Comparison of ENCODE assay signal across 18 cellular contexts in the genomic region with DNA sequence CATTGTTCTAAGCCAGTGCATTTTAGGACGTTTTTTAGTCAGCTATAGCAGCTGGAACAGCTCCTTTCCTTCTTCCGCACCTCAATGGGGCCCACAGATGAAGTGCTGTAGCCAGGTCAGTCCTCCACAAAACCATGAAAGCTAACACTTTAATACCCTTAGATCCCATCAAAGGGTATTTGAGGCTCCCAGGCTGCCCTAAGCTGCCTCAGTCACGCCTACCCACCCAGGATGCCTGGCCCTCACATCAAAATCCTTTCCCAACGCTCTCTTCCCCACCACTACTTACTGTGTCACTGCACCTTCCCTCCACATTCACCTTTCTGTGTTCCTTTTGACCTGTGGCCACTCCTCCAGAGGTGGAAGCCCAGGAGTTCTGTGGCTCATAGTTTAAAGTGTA. TPM values are rescaled to one million over a fixed set of nuclear protein-coding genes. Genes with fewer than 3 reads are reported as not detected.
A peak's percentile ranks its signal among the peaks of the same experiment; 100 is the strongest.
DNase-seq lines count a peak whose midpoint lies in the region; ATAC-seq, FAIRE-seq and TF ChIP-seq lines count a peak whose summit lies in the region.
"Had no signal": no experiment of that assay in that cellular context is flagged by ENCODE, and none has a peak within 500 bp of the region (broad histone marks: within the 10 kb centered on the region; RNA-seq: fewer than 3 reads in every experiment).

No MANE protein-coding gene starts in this region.

- H3K56ac ChIP-seq in H1 (replicated peaks; ENCODE audit: insufficient read length, low read depth, low read length): no peak overlapping the region

- peaks cover 11% of the 10 kb centered on the region; the same call in 1 of the 2 replicates for H3K9me2 ChIP-seq in GM23338 (ENCODE audit: insufficient read depth)

- H3K4me3 ChIP-seq in GM23338 (no peak overlapping the region), WERI-Rb-1 (ENCODE audit: low read depth, low read length) (no peak overlapping the region), H1 (ENCODE audit: extremely low read depth in 1 of 4, insufficient read depth in 2 of 4, low read depth in 3 of 4, low read length in 4 of 4) (no peak overlapping the region)
- H3K4me3 ChIP-seq: BLaER1, GM12878 had no signal

- H3K23me2 ChIP-seq in H1 (ENCODE audit: low read depth, low read length): peaks cover 2% of the 10 kb centered on the region; the same call in 1 of the 2 replicates

- TF ChIP-seq CTCF in GM23338 (conservative IDR thresholded peaks at IDR 0.05; ENCODE audit: low read depth in 2 of 2): no peak
- no peak for TF ChIP-seq CTCF in WERI-Rb-1 (IDR thresholded peaks at IDR 0.05; ENCODE audit: low read depth, low read length)
- no peak for TF ChIP-seq CTCF in H1 (IDR thresholded peaks at IDR 0.05; ENCODE audit: control extremely low read depth in 1 of 3, insufficient read depth in 1 of 3, low read depth in 1 of 3, low read length in 3 of 3)

- no peak overlapping the region for H3K4me3 Mint-ChIP-seq in GM23338
- H3K4me3 Mint-ChIP-seq: CD14-positive monocyte; CD4-positive, alpha-beta memory T cell; H9 had no signal

- H2AFZ ChIP-seq in GM23338 (peak overlapping the region; percentile 74), H1 (ENCODE audit: low read length) (no peak overlapping the region)

- no peak for FAIRE-seq in H1 (lab: Jason Lieb, UNC)
- FAIRE-seq: GM12878 had no signal

- H3K79me1 ChIP-seq in H1 (ENCODE audit: low read depth, low read length): no peaks in the 10 kb centered on the region

- H3K4me1 ChIP-seq in GM23338 (ENCODE audit: insufficient read depth) (peaks cover 16% of the 10 kb centered on the region), H1 (replicated peaks in 1 of 4; ENCODE audit: control insufficient read depth in 3 of 4, insufficient read depth in 4 of 4, low read length in 3 of 4) (peaks cover 9 to 16% (median 12%) of the 10 kb centered on the region in 4 experiments; a peak in 6 of 7 replicates)

- peaks cover 6% of the 10 kb centered on the region; the same call in 2 of the 3 replicates for H3K9me3 Mint-ChIP-seq in GM23338
- H3K9me3 Mint-ChIP-seq: CD4-positive, alpha-beta memory T cell; H9 had no signal

- no peak for TF ChIP-seq RAD21 in H1 (IDR thresholded peaks at IDR 0.05 in 1 of 2, conservative IDR thresholded peaks at IDR 0.05 in 1 of 2; ENCODE audit: low read depth in 2 of 2, low read length in 2 of 2)

- H3K18ac ChIP-seq in H1 (ENCODE audit: extremely low read depth, low read length): peak overlapping the region; percentile 15; the same call in 1 of the 2 replicates

- H3K27me3 Mint-ChIP-seq in GM23338 (ENCODE audit: insufficient read depth, low read depth, poor library complexity): peaks cover 11% of the 10 kb centered on the region

- H4K20me1 ChIP-seq in GM23338 (replicated peaks; ENCODE audit: insufficient read depth): no peaks in the 10 kb centered on the region
- H4K20me1 ChIP-seq in H1 (replicated peaks in 1 of 2; ENCODE audit: control insufficient read depth in 1 of 2, insufficient read depth in 2 of 2, low read length in 2 of 2): no peaks in the 10 kb centered on the region
- H4K20me1 ChIP-seq: BLaER1 had no signal

- no peak for TF ChIP-seq POLR2A in H1 (IDR thresholded peaks at IDR 0.05; ENCODE audit: control extremely low read depth in 1 of 2, low read depth in 2 of 2, low read length in 2 of 2)

- H3K27ac Mint-ChIP-seq in GM23338: 0 out of 2 replicates have a peak overlapping the region, but pooled peaks have one; percentile 1
- H3K27ac Mint-ChIP-seq: CD4-positive, alpha-beta memory T cell had no signal

- H3K27ac ChIP-seq in GM23338 (ENCODE audit: low read depth) (no peak overlapping the region), WERI-Rb-1 (no peak overlapping the region), H1 (ENCODE audit: low read depth, low read length) (no peak overlapping the region)
- H3K27ac ChIP-seq: BLaER1 had no signal

- H3K36me3 Mint-ChIP-seq in GM23338 (ENCODE audit: low read depth): peaks cover 7% of the 10 kb centered on the region
- H3K36me3 Mint-ChIP-seq: CD14-positive monocyte; CD4-positive, alpha-beta memory T cell had no signal

- no peak overlapping the region for H3K9ac ChIP-seq in H1 (replicated peaks in 1 of 4; ENCODE audit: extremely low read depth in 1 of 4, low read depth in 3 of 4, low read length in 3 of 4)
- H3K9ac ChIP-seq: BLaER1 had no signal

- no peak overlapping the region for H2BK120ac ChIP-seq in H1 (replicated peaks; ENCODE audit: low read depth, low read length)

- CTCF ChIA-PET in H1 (lab: Charles Lee; ENCODE audit: partially characterized antibody): interaction anchor here (1.0 to 1.6 kb wide), 5 partner anchors 11 to 232 kb away, joined by 3 to 6 read pairs (median 3); no protein-coding TSS in a partner anchor

- H3F3A ChIP-seq in GM23338 (replicated peaks; ENCODE audit: low read depth): peaks cover 17% of the 10 kb centered on the region; the same call in 1 of the 2 replicates

- H2BK20ac ChIP-seq in H1 (ENCODE audit: low read length): peak overlapping the region; percentile 53; the same call in 1 of the 2 replicates

- H3K36me3 ChIP-seq in GM23338 (ENCODE audit: insufficient read depth) (no peaks in the 10 kb centered on the region), WERI-Rb-1 (no peaks in the 10 kb centered on the region), H1 (ENCODE audit: control insufficient read depth in 2 of 4, insufficient read depth in 4 of 4, low read length in 3 of 4) (no peaks in the 10 kb centered on the region)
- H3K36me3 ChIP-seq: BLaER1 had no signal

- no peak overlapping the region for H4K5ac ChIP-seq in H1 (ENCODE audit: insufficient read length, low read depth, low read length)

- 83% methylated on average over 4 of the region's 4 CpGs; no CpG with 5 or more reads in 1 of the 2 experiments for WGBS in H1 (ENCODE audit: extremely low coverage in 1 of 2, insufficient coverage in 1 of 2, insufficient read length in 1 of 2, insufficient replicate concordance in 2 of 2, low coverage in 1 of 2, low lambda C conversion rate in 2 of 2, missing lambda C conversion rate in 1 of 2), 2 experiments

- peak overlapping the region; percentile 12; the same call in 1 of the 2 replicates for H2BK12ac ChIP-seq in H1 (ENCODE audit: low read depth, low read length)

- no peak overlapping the region for H4K8ac ChIP-seq in H1 (ENCODE audit: extremely low read depth, insufficient read depth, low read length)

- no peak overlapping the region for H4K91ac ChIP-seq in H1 (replicated peaks; ENCODE audit: insufficient read length, low read length)

- POLR2A ChIA-PET in H1 (lab: Charles Lee; ENCODE audit: partially characterized antibody): no interaction called here

- H3K79me2 ChIP-seq in GM23338 (replicated peaks; ENCODE audit: insufficient read depth) (no peaks in the 10 kb centered on the region), H1 (ENCODE audit: control insufficient read depth in 1 of 2, insufficient read depth in 2 of 2, low read length in 2 of 2) (no peaks in the 10 kb centered on the region)

- no peak overlapping the region for H3K4ac ChIP-seq in H1 (replicated peaks; ENCODE audit: insufficient read length, low read depth, low read length)

- no peak overlapping the region for H3K23ac ChIP-seq in H1 (ENCODE audit: insufficient read length)

- DNase-seq in GM23338 (ENCODE audit: low spot score) (no peak), NCI-H82 treated with DMSO at 0.1 percent for 48 hours (lab: John Stamatoyannopoulos, UW; ENCODE audit: unreplicated experiment) (peak; percentile 46), WERI-Rb-1 (peak; percentile 71), H1 (ENCODE audit: low read depth in 1 of 2, low spot score in 2 of 2) (no peak), DMS153 treated with DMSO at 0.1 percent for 48 hours (lab: John Stamatoyannopoulos, UW; ENCODE audit: unreplicated experiment) (no peak), NCI-H1048 (lab: John Stamatoyannopoulos, UW) (no peak), medulla oblongata (ENCODE audit: extremely low spot score) (no peak)
- DNase-seq: 8988T; CD4-positive, alpha-beta memory T cell; DMS153; DND-41; EL; GOT3; H9 had no signal

- H3K27me3 ChIP-seq in GM23338 (ENCODE audit: insufficient read depth) (no peaks in the 10 kb centered on the region), WERI-Rb-1 (ENCODE audit: insufficient read depth, low read depth, severe bottlenecking) (no peaks in the 10 kb centered on the region), H1 (replicated peaks in 1 of 4; ENCODE audit: control insufficient read depth in 3 of 4, extremely low read depth in 1 of 4, insufficient read depth in 3 of 4, low read length in 3 of 4) (no peaks in the 10 kb centered on the region)
- H3K27me3 ChIP-seq: BLaER1 had no signal

- H3K14ac ChIP-seq in H1 (ENCODE audit: insufficient read length): no peak overlapping the region

- H2AK5ac ChIP-seq in H1 (ENCODE audit: low read depth, low read length): no peak overlapping the region; the same call in 1 of the 2 replicates

- H3K9me3 ChIP-seq in WERI-Rb-1 (ENCODE audit: severe bottlenecking) (no peaks in the 10 kb centered on the region), H1 (ENCODE audit: insufficient read depth in 2 of 2, low read depth in 1 of 2, low read length in 1 of 2) (no peaks in the 10 kb centered on the region)
- H3K9me3 ChIP-seq: BLaER1 had no signal

- H3K4me2 ChIP-seq in GM23338 (no peak overlapping the region), H1 (ENCODE audit: insufficient read depth in 1 of 2, low read depth in 2 of 2, low read length in 2 of 2) (no peak overlapping the region)
- H3K4me2 ChIP-seq: BLaER1 had no signal

- ATAC-seq in GM23338: no peak
- ATAC-seq in GM21619 (IDR thresholded peaks at IDR 0.05; ENCODE audit: unreplicated experiment): no peak
- ATAC-seq: GM12878 had no signal

- H2BK15ac ChIP-seq in H1 (ENCODE audit: low read length): no peak overlapping the region

- no peak for TF ChIP-seq EP300 in H1 (IDR thresholded peaks at IDR 0.05; ENCODE audit: borderline replicate concordance in 1 of 2, low read depth in 2 of 2, low read length in 2 of 2)

- H2BK5ac ChIP-seq in H1 (ENCODE audit: low read depth, low read length): no peak overlapping the region

- peaks cover 35% of the 10 kb centered on the region for H3K4me1 Mint-ChIP-seq in GM23338

TF ChIP-seq in GM23338, 12 proteins besides CTCF, POLR2A, EP300 and RAD21 (continues in another document):
- TF ChIP-seq ZNF114 (CRISPR knock-in tag; IDR thresholded peaks at IDR 0.05): no peak

TF ChIP-seq in H1, 55 proteins besides CTCF, POLR2A, EP300 and RAD21 (continues in another document):
- no peak for TF ChIP-seq SIN3A (conservative IDR thresholded peaks at IDR 0.05 in 1 of 2, IDR thresholded peaks at IDR 0.05 in 1 of 2; ENCODE audit: low read depth in 1 of 2, low read length in 2 of 2)

RNA-seq across cellular contexts. Expression of gene ACO1, which starts 44.0 kb away (rescaled TPM):
- total RNA-seq in GM23338 (2014; rRNA removed; shearing (Covaris generic)): 38.9 and 41.0 TPM in 2 replicates
- 16.2 and 16.6 TPM in 2 replicates for polyA plus RNA-seq in GM23338 (2016; fragmentation: Nextera tagmentation; extraction: Ambion mirVana)
- 45.4 and 49.8 TPM in 2 replicates for total RNA-seq in H1 (2021; fragmentation: NEBNext Ultra II Directional; extraction: Animal tissue kit (Norgen Biotek cat#: 25700))
- 29.3 and 39.3 TPM in 2 replicates for polyA plus RNA-seq in H1 (2011; rRNA removed)
- 38.9 TPM for polyA plus RNA-seq in H1 (2011; cell fraction: cytosol; rRNA removed)
- 26.6 TPM for polyA plus RNA-seq in H1 (2011; cell fraction: nucleus; rRNA removed)
- polyA plus RNA-seq in H1 (2012, experiment 1 of 2): 42.3 to 46.9 TPM (median 43.8 TPM) in 4 replicates
- 9.1 TPM for polyA plus RNA-seq in H1 (2012, experiment 2 of 2)
- polyA plus RNA-seq in H1 (2013, experiment 1 of 2): 33.5 TPM
- polyA plus RNA-seq in H1 (2013, experiment 2 of 2): 32.2 TPM
- polyA minus RNA-seq in H1 (2011; rRNA and poly(A)+ RNA removed): 59.1 and 87.4 TPM in 2 replicates
- polyA minus RNA-seq in H1 (2011; cell fraction: cytosol; rRNA and poly(A)+ RNA removed): 18.2 TPM
- polyA minus RNA-seq in H1 (2011; cell fraction: nucleus; rRNA and poly(A)+ RNA removed): 21.0 TPM

Comparison
In these comparisons a context has a peak if more than half of its experiments do, and no peak if none do; other contexts are left out.
1. DNase-seq: peak in NCI-H82 treated with DMSO at 0.1 percent for 48 hours (single experiment) and WERI-Rb-1 (single experiment); none in GM23338 (single experiment), H1 (0 of 2), DMS153 treated with DMSO at 0.1 percent for 48 hours (single experiment), NCI-H1048 (single experiment) and medulla oblongata (single experiment).